28 cellular contexts compared by ENCODE assay signal in the genomic region with DNA sequence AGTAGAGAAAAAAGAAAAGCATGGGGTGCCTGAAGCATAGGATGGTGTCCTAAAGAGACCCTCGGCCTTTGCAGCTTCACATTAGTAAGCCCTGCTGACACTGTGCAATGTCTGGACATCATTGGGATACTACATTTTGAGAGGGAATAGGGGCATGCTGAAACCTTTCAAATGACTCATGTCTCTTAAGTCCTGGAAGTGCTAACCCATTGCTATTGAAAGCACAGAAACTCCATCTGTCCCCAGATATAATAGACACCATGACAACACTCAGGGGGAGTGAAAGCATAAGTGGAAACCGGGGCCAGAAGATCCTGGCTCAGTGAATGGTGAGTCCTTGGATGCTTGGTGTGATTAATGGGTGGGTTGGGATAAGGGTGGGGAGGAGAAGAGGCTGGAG.
A peak's percentile ranks its signal among the peaks of the same experiment; 100 is the strongest.
DNase-seq lines count a peak whose midpoint lies in the region; ATAC-seq and TF ChIP-seq lines count a peak whose summit lies in the region.
"Had no signal": no experiment of that assay in that cellular context is flagged by ENCODE, and none has a peak within 500 bp of the region (broad histone marks: within the 10 kb centered on the region; RNA-seq: fewer than 3 reads in every experiment).

No MANE protein-coding gene starts in this region.

- H3K9ac ChIP-seq in fibroblast of lung (ENCODE audit: insufficient read depth, low read length) = no peak overlapping the region
- H3K9ac ChIP-seq: neural progenitor cell had no signal

- H3K4me2 ChIP-seq in fibroblast of lung (ENCODE audit: extremely low read depth, insufficient read depth, low read length) (no peak overlapping the region), osteoblast (ENCODE audit: insufficient read depth, low read length) (no peak overlapping the region)
- H3K4me2 ChIP-seq: neural progenitor cell had no signal

- no peaks in the 10 kb centered on the region for H3K9me3 ChIP-seq in fibroblast of lung (ENCODE audit: control insufficient read depth, insufficient read depth, low read depth, low read length)
- no peaks in the 10 kb centered on the region for H3K9me3 ChIP-seq in osteoblast (ENCODE audit: low read depth, low read length)
- H3K9me3 ChIP-seq: body of pancreas, heart right ventricle, prostate gland had no signal

- H3K27ac ChIP-seq in fibroblast of lung (ENCODE audit: insufficient read depth, low read length) = peak overlapping the region; percentile 66
- H3K27ac ChIP-seq in osteoblast (ENCODE audit: low read depth, low read length) = peak overlapping the region; percentile 65
- H3K27ac ChIP-seq: body of pancreas, coronary artery, HL-60, neural progenitor cell, prostate gland, WERI-Rb-1 had no signal

- H2AFZ ChIP-seq in fibroblast of lung (ENCODE audit: low read length) (no peak overlapping the region), osteoblast (ENCODE audit: low read length) (no peak overlapping the region)
- H2AFZ ChIP-seq: neural progenitor cell had no signal

- TF ChIP-seq CTCF in fibroblast of lung (conservative IDR thresholded peaks at IDR 0.05 in 1 of 2, IDR thresholded peaks at IDR 0.05 in 1 of 2; ENCODE audit: low read depth in 1 of 2, low read length in 2 of 2) (no peak), osteoblast (IDR thresholded peaks at IDR 0.05; ENCODE audit: extremely low read depth, low read depth, low read length) (no peak)

- peaks cover 18% of the 10 kb centered on the region for H3K4me1 ChIP-seq in fibroblast of lung (ENCODE audit: control insufficient read depth, extremely low read depth, insufficient read depth, low read length)
- peaks cover 36% of the 10 kb centered on the region for H3K4me1 ChIP-seq in osteoblast (ENCODE audit: insufficient read depth, low read length)
- H3K4me1 ChIP-seq: prostate gland had no signal

- DNase-seq in ELR (ENCODE audit: low read depth) (peak; percentile 0), RPMI7951 (ENCODE audit: low read depth) (peak; percentile 88), fibroblast of lung (ENCODE audit: low read depth in 2 of 2) (peak; percentile 16 to 59), osteoblast (ENCODE audit: insufficient read length, low spot score, missing footprints) (peak; percentile 55), RKO (ENCODE audit: low spot score) (no peak)
- DNase-seq in activated CD4-positive, CD25-positive, alpha-beta regulatory T cell treated with anti-CD3 and anti-CD28 coated beads, Interleukin-2, amount 50 U/mL, for 72 hours = no peak
- DNase-seq: activated CD8-positive, alpha-beta memory T cell treated with anti-CD3 and anti-CD28 coated beads, Interleukin-2, amount 50 U/mL, for 48 hours; activated naive CD8-positive, alpha-beta T cell treated with anti-CD3 and anti-CD28 coated beads for 36 hours; body of pancreas; CD4-positive, alpha-beta memory T cell; DMS153; endodermal cell; GF-D8; heart right ventricle; left ventricle myocardium superior; NCI-H2081; NCI-H446 treated with DMSO at 0.1 percent for 48 hours; OCI-M1; SIG-M5; stimulated activated CD4-positive, alpha-beta T cell treated with anti-CD3 and anti-CD28 coated beads, Interleukin-1b, Interleukin-23, amount 100 ng/mL, for 48 hours; substantia nigra; T-helper 17 cell; WERI-Rb-1 had no signal

- H4K20me1 ChIP-seq in fibroblast of lung (ENCODE audit: control insufficient read depth, extremely low read depth, insufficient read depth, low read length) = no peaks in the 10 kb centered on the region
- H4K20me1 ChIP-seq in osteoblast (ENCODE audit: insufficient read depth, low read length) = no peaks in the 10 kb centered on the region

- H3K27me3 ChIP-seq in fibroblast of lung (ENCODE audit: control insufficient read depth, insufficient read depth, low read length) (no peaks in the 10 kb centered on the region), osteoblast (ENCODE audit: insufficient read depth, low read length) (no peaks in the 10 kb centered on the region)
- H3K27me3 ChIP-seq: body of pancreas, neural progenitor cell had no signal

- H3K79me2 ChIP-seq in fibroblast of lung (ENCODE audit: control insufficient read depth, insufficient read depth, low read length) = no peaks in the 10 kb centered on the region
- H3K79me2 ChIP-seq in osteoblast (ENCODE audit: insufficient read depth, low read length) = no peaks in the 10 kb centered on the region

- H3K4me3 ChIP-seq in fibroblast of lung (replicated peaks in 1 of 4; ENCODE audit: control extremely low read depth in 1 of 4, insufficient read depth in 1 of 4, low read depth in 3 of 4, low read length in 4 of 4) (no peak overlapping the region), osteoblast (ENCODE audit: insufficient read depth, low read length) (no peak overlapping the region)
- H3K4me3 ChIP-seq: body of pancreas, coronary artery, heart right ventricle, neural progenitor cell, prostate gland had no signal

- H3K36me3 ChIP-seq in fibroblast of lung (ENCODE audit: control insufficient read depth, insufficient read depth, low read length) = no peaks in the 10 kb centered on the region
- H3K36me3 ChIP-seq in osteoblast (ENCODE audit: insufficient read depth, low read length) = no peaks in the 10 kb centered on the region
- H3K36me3 ChIP-seq: heart right ventricle, neural progenitor cell, prostate gland, WERI-Rb-1 had no signal

- ATAC-seq in HG02852 (IDR thresholded peaks at IDR 0.05; ENCODE audit: unreplicated experiment) = no peak
- ATAC-seq: body of pancreas, heart right ventricle, left ventricle myocardium superior, T-helper 17 cell had no signal

Comparison
In these comparisons a context has a peak if more than half of its experiments do, and no peak if none do; other contexts are left out.
1. DNase-seq: peak in ELR (single experiment), RPMI7951 (single experiment), fibroblast of lung (2 of 2) and osteoblast (single experiment); none in RKO (single experiment) and activated CD4-positive, CD25-positive, alpha-beta regulatory T cell treated with anti-CD3 and anti-CD28 coated beads, Interleukin-2, amount 50 U/mL, for 72 hours (single experiment).